Comparison of ENCODE assay signal across 28 cellular contexts in the genomic region with DNA sequence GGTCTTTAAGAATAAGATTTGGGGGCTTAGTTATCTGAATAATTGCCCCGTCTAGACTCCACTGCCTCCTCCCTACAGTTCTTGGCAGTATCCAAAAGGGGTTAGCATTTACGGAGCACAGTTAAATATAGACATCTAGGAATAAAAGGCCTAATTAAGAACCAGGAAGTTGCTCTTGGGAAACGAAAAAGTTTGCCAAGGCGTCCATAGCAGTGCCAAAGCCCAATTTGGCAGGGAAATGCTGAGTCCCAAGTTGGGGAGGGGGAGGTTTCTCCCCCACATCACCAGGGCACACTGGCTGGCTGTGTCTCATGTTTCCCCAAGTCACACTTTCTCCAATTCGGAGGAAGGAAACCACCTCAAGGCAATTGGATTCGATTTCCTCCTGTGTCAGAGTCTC.
DNase-seq lines count a peak whose midpoint lies in the region; ATAC-seq, FAIRE-seq and TF ChIP-seq lines count a peak whose summit lies in the region.
"Had no signal": no experiment of that assay in that cellular context is flagged by ENCODE, and none has a peak within 500 bp of the region (broad histone marks: within the 10 kb centered on the region; RNA-seq: fewer than 3 reads in every experiment).

No MANE protein-coding gene starts in this region.

- H3K27me3 ChIP-seq in PC-3 (ENCODE audit: low read length), result no peaks in the 10 kb centered on the region
- no peaks in the 10 kb centered on the region for H3K27me3 ChIP-seq in keratinocyte (ENCODE audit: control insufficient read depth, extremely low read depth, insufficient read depth, low read length)
- no peaks in the 10 kb centered on the region for H3K27me3 ChIP-seq in subcutaneous abdominal adipose tissue (ENCODE audit: control insufficient read depth in 5 of 5, insufficient read depth in 4 of 5, low read length in 5 of 5)
- H3K27me3 ChIP-seq in PC-9 (ENCODE audit: insufficient read depth, low read depth), result no peaks in the 10 kb centered on the region
- H3K27me3 ChIP-seq: brain microvascular endothelial cell, colonic mucosa, pancreas, right lobe of liver, SJSA1, tibial artery had no signal

- no peak for FAIRE-seq in keratinocyte (lab: Jason Lieb, UNC)
- FAIRE-seq: pancreas, RCC 7860 had no signal

- no peaks in the 10 kb centered on the region for H3K36me3 ChIP-seq in PC-3 (ENCODE audit: low read depth, low read length)
- no peaks in the 10 kb centered on the region for H3K36me3 ChIP-seq in keratinocyte (ENCODE audit: control insufficient read depth in 2 of 2, extremely low read depth in 1 of 2, insufficient read depth in 2 of 2, low read length in 2 of 2)
- H3K36me3 ChIP-seq in subcutaneous abdominal adipose tissue (ENCODE audit: control insufficient read depth in 5 of 5, insufficient read depth in 5 of 5, low read length in 5 of 5), result no peaks in the 10 kb centered on the region
- no peaks in the 10 kb centered on the region for H3K36me3 ChIP-seq in PC-9 (ENCODE audit: low read depth)
- H3K36me3 ChIP-seq: brain microvascular endothelial cell, colonic mucosa, pancreas, right lobe of liver, SJSA1, tibial artery had no signal

- POLR2A ChIA-PET in PC-3 (lab: Charles Lee; ENCODE audit: unreplicated experiment) (no interaction called here), PC-9 (lab: Charles Lee; ENCODE audit: unreplicated experiment) (no interaction called here)

- H3K4me3 ChIP-seq in PC-3 (ENCODE audit: low read length), result no peak overlapping the region
- H3K4me3 ChIP-seq in keratinocyte (ENCODE audit: control insufficient read depth in 2 of 3, extremely low read depth in 1 of 3, insufficient read depth in 2 of 3, low read depth in 1 of 3, low read length in 3 of 3), result no peak overlapping the region
- no peak overlapping the region for H3K4me3 ChIP-seq in subcutaneous abdominal adipose tissue (ENCODE audit: low read depth in 1 of 5, low read length in 5 of 5)
- H3K4me3 ChIP-seq in PC-9, result no peak overlapping the region
- H3K4me3 ChIP-seq: colonic mucosa, pancreas, right lobe of liver, SJSA1, tibial artery had no signal

- H3K79me2 ChIP-seq in PC-3 (ENCODE audit: low read length) (no peaks in the 10 kb centered on the region), keratinocyte (ENCODE audit: control insufficient read depth, insufficient read depth, low read length) (no peaks in the 10 kb centered on the region), PC-9 (ENCODE audit: low read depth) (no peaks in the 10 kb centered on the region)

- no peaks in the 10 kb centered on the region for H3K9me2 ChIP-seq in PC-3 (replicated peaks; ENCODE audit: low read length)
- H3K9me2 ChIP-seq in PC-9 (ENCODE audit: insufficient read depth), result no peaks in the 10 kb centered on the region

- H3K9ac ChIP-seq in PC-3 (ENCODE audit: low read length), result no peak overlapping the region
- no peak overlapping the region for H3K9ac ChIP-seq in keratinocyte (ENCODE audit: control insufficient read depth, extremely low read depth, insufficient read depth, low read length)
- H3K9ac ChIP-seq in subcutaneous abdominal adipose tissue (ENCODE audit: low read length in 5 of 5), result no peak overlapping the region

- H3K9me1 ChIP-seq in keratinocyte (ENCODE audit: control insufficient read depth, extremely low read depth, insufficient read depth, low read length), result no peaks in the 10 kb centered on the region

- DNase-seq in PC-3 (no peak), dermis blood vessel endothelial cell (peak; percentile 11), keratinocyte (ENCODE audit: low read depth, low spot score) (no peak), PC-9 (no peak)
- DNase-seq: activated CD8-positive, alpha-beta T cell treated with anti-CD3 and anti-CD28 coated beads, Interleukin-2, amount 10 ng/mL, durations not matched to agents 7 days and 5 days; activated effector memory CD4-positive, alpha-beta T cell treated with Interleukin-2 at 50 U/mL for 16 hours; activated naive CD8-positive, alpha-beta T cell treated with anti-CD3 and anti-CD28 coated beads, Interleukin-2, amount 10 ng/mL, durations not matched to agents 7 days and 5 days; activated T-cell treated with anti-CD3 and anti-CD28 coated beads for 4 hours; brain microvascular endothelial cell; CD4-positive, alpha-beta T cell; colonic mucosa; DMS 273 treated with DMSO at 0.1 percent for 48 hours; endodermal cell; HFFc6; Karpas-422; left colon; natural killer cell; NCI-H1694 treated with DMSO at 0.1 percent for 48 hours; NCI-H524 treated with DMSO at 0.1 percent for 48 hours; pancreas; right lobe of liver; stimulated activated CD4-positive, alpha-beta T cell treated with anti-CD3 and anti-CD28 coated beads, Interleukin-15, amount 100 ng/mL, for 24 hours; tibial artery had no signal

- TF ChIP-seq CTCF in PC-3 (conservative IDR thresholded peaks at IDR 0.05; ENCODE audit: low read depth, low read length) (no peak), keratinocyte (optimal IDR thresholded peaks at IDR 0.05 in 1 of 3, IDR thresholded peaks at IDR 0.05 in 1 of 3, conservative IDR thresholded peaks at IDR 0.05 in 1 of 3; ENCODE audit: extremely low read depth in 1 of 3, insufficient read depth in 2 of 3, low read length in 3 of 3) (no peak), PC-9 (conservative IDR thresholded peaks at IDR 0.05) (no peak)

- no peaks in the 10 kb centered on the region for H3K9me3 ChIP-seq in PC-3 (ENCODE audit: low read length)
- H3K9me3 ChIP-seq in keratinocyte (ENCODE audit: control insufficient read depth, low read depth, low read length), result no peaks in the 10 kb centered on the region
- peaks cover 0 to 2% (median 0%) of the 10 kb centered on the region in 5 donors for H3K9me3 ChIP-seq in subcutaneous abdominal adipose tissue (ENCODE audit: control insufficient read depth in 5 of 5, low read length in 5 of 5)
- H3K9me3 ChIP-seq in PC-9 (ENCODE audit: insufficient read depth, low read depth), result no peaks in the 10 kb centered on the region
- H3K9me3 ChIP-seq: colonic mucosa, pancreas, right lobe of liver, SJSA1, tibial artery had no signal

- CTCF ChIA-PET in PC-3 (lab: Charles Lee), result no interaction called here
- CTCF ChIA-PET in PC-9 (lab: Charles Lee), result interaction anchor here (0.6 kb wide), 1 partner anchor 862 kb away, joined by 4 read pairs; no protein-coding TSS in a partner anchor

- H2AFZ ChIP-seq in PC-3 (ENCODE audit: low read length) (0 out of 2 replicates have a peak overlapping the region, but pooled peaks have one; percentile 22), keratinocyte (ENCODE audit: control insufficient read depth, low read length) (peak overlapping the region; percentile 95), PC-9 (no peak overlapping the region)

- no peaks in the 10 kb centered on the region for H4K20me1 ChIP-seq in PC-3 (ENCODE audit: low read length)
- H4K20me1 ChIP-seq in keratinocyte (ENCODE audit: control insufficient read depth, extremely low read depth, insufficient read depth, low read length), result no peaks in the 10 kb centered on the region
- H4K20me1 ChIP-seq in PC-9 (ENCODE audit: insufficient read depth), result no peaks in the 10 kb centered on the region

- intact Hi-C loops in PC-3 (cut with micrococcal nuclease), result no loop called here
- intact Hi-C loops in PC-9 (cut with micrococcal nuclease; ENCODE audit: unreplicated experiment), result no loop called here

- H3F3A ChIP-seq in PC-3 (ENCODE audit: low read length, unreplicated experiment) (no peaks in the 10 kb centered on the region), PC-9 (ENCODE audit: insufficient read depth, low read depth) (no peaks in the 10 kb centered on the region)

- no peaks in the 10 kb centered on the region for H3K4me1 ChIP-seq in PC-3 (ENCODE audit: insufficient read depth, low read length)
- no peaks in the 10 kb centered on the region for H3K4me1 ChIP-seq in keratinocyte (ENCODE audit: control insufficient read depth, extremely low read depth, insufficient read depth, low read length)
- peaks cover 0 to 7% (median 6%) of the 10 kb centered on the region in 5 donors for H3K4me1 ChIP-seq in subcutaneous abdominal adipose tissue (ENCODE audit: control insufficient read depth in 5 of 5, insufficient read depth in 5 of 5, low read length in 5 of 5)
- H3K4me1 ChIP-seq in PC-9 (replicated peaks; ENCODE audit: insufficient read depth), result no peaks in the 10 kb centered on the region
- H3K4me1 ChIP-seq: colonic mucosa, pancreas, right lobe of liver, SJSA1, tibial artery had no signal

- dilution Hi-C loops in keratinocyte (cut with MboI; ENCODE audit: extremely low pct_ligation_motif_present, low sequenced_read_pairs), result no loop called here

- BruUV-seq in PC-3 (replicated peaks; lab: Mats Ljungman, UMichigan) (no TSS peak), PC-9 (replicated peaks; lab: Mats Ljungman, UMichigan) (no TSS peak)

- H3K27ac ChIP-seq in PC-3 (ENCODE audit: low read length) (no peak overlapping the region), keratinocyte (ENCODE audit: control insufficient read depth, insufficient read depth, low read length) (no peak overlapping the region), subcutaneous abdominal adipose tissue (ENCODE audit: low read depth, low read length) (peak overlapping the region; percentile 55), PC-9 (no peak overlapping the region)
- H3K27ac ChIP-seq: brain microvascular endothelial cell, colonic mucosa, pancreas, right lobe of liver, SJSA1, tibial artery had no signal

- H3K4me2 ChIP-seq in PC-3 (ENCODE audit: low read length) (no peak overlapping the region), keratinocyte (ENCODE audit: control insufficient read depth, extremely low read depth, insufficient read depth, low read depth, low read length) (no peak overlapping the region), PC-9 (no peak overlapping the region)

- ATAC-seq in PC-3 (no peak), HG02973 (IDR thresholded peaks at IDR 0.05; ENCODE audit: unreplicated experiment) (no peak), GM18868 (IDR thresholded peaks at IDR 0.05; ENCODE audit: unreplicated experiment) (no peak)
- ATAC-seq: activated CD8-positive, alpha-beta T cell treated with anti-CD3 and anti-CD28 coated beads, Interleukin-2, amount 10 ng/mL, durations not matched to agents 7 days and 5 days; left colon; natural killer cell; pancreas; right lobe of liver had no signal
